Comparison of ENCODE assay signal across 1 cellular context in the genomic region with DNA sequence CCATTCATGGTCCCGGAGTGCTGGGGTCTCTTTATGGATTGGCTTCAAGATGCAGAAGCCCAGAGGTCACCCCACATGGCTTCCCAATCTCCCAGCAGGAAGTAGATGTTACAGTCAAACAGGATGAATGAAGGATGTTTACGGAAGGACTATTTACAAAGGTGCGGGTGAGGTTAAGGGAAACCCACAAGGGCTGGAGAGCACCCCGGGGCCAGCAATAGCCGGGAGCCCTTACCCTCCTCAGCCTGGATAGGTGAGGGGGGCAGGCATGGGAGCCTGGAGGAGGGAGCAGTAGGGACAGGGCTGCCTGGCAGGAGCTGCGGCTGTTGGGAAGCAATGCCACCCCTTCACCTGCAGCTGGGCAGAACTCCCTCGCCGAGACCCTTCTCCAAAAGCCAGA.
A peak's percentile ranks its signal among the peaks of the same experiment; 100 is the strongest.
TF ChIP-seq lines count a peak whose summit lies in the region.

No MANE protein-coding gene starts in this region.

TF ChIP-seq in HepG2, 621 proteins besides CTCF, POLR2A, EP300 and RAD21 (continued from another document):
- TF ChIP-seq, protein P1, sequence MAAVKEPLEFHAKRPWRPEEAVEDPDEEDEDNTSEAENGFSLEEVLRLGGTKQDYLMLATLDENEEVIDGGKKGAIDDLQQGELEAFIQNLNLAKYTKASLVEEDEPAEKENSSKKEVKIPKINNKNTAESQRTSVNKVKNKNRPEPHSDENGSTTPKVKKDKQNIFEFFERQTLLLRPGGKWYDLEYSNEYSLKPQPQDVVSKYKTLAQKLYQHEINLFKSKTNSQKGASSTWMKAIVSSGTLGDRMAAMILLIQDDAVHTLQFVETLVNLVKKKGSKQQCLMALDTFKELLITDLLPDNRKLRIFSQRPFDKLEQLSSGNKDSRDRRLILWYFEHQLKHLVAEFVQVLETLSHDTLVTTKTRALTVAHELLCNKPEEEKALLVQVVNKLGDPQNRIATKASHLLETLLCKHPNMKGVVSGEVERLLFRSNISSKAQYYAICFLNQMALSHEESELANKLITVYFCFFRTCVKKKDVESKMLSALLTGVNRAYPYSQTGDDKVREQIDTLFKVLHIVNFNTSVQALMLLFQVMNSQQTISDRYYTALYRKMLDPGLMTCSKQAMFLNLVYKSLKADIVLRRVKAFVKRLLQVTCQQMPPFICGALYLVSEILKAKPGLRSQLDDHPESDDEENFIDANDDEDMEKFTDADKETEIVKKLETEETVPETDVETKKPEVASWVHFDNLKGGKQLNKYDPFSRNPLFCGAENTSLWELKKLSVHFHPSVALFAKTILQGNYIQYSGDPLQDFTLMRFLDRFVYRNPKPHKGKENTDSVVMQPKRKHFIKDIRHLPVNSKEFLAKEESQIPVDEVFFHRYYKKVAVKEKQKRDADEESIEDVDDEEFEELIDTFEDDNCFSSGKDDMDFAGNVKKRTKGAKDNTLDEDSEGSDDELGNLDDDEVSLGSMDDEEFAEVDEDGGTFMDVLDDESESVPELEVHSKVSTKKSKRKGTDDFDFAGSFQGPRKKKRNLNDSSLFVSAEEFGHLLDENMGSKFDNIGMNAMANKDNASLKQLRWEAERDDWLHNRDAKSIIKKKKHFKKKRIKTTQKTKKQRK (IDR thresholded peaks at IDR 0.05; ENCODE audit: low read length): no peak
- TF ChIP-seq MZF1 (CRISPR knock-in tag; IDR thresholded peaks at IDR 0.05; ENCODE audit: borderline replicate concordance) (no peak), ZNF790 (CRISPR knock-in tag; IDR thresholded peaks at IDR 0.05; ENCODE audit: borderline replicate concordance) (peak; percentile 92; the same call in 1 of the 2 replicates)
- TF ChIP-seq, protein P2, sequence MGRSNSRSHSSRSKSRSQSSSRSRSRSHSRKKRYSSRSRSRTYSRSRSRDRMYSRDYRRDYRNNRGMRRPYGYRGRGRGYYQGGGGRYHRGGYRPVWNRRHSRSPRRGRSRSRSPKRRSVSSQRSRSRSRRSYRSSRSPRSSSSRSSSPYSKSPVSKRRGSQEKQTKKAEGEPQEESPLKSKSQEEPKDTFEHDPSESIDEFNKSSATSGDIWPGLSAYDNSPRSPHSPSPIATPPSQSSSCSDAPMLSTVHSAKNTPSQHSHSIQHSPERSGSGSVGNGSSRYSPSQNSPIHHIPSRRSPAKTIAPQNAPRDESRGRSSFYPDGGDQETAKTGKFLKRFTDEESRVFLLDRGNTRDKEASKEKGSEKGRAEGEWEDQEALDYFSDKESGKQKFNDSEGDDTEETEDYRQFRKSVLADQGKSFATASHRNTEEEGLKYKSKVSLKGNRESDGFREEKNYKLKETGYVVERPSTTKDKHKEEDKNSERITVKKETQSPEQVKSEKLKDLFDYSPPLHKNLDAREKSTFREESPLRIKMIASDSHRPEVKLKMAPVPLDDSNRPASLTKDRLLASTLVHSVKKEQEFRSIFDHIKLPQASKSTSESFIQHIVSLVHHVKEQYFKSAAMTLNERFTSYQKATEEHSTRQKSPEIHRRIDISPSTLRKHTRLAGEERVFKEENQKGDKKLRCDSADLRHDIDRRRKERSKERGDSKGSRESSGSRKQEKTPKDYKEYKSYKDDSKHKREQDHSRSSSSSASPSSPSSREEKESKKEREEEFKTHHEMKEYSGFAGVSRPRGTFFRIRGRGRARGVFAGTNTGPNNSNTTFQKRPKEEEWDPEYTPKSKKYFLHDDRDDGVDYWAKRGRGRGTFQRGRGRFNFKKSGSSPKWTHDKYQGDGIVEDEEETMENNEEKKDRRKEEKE (IDR thresholded peaks at IDR 0.05): no peak
